ENCODE assay signal across 8 cellular contexts in the genomic region with DNA sequence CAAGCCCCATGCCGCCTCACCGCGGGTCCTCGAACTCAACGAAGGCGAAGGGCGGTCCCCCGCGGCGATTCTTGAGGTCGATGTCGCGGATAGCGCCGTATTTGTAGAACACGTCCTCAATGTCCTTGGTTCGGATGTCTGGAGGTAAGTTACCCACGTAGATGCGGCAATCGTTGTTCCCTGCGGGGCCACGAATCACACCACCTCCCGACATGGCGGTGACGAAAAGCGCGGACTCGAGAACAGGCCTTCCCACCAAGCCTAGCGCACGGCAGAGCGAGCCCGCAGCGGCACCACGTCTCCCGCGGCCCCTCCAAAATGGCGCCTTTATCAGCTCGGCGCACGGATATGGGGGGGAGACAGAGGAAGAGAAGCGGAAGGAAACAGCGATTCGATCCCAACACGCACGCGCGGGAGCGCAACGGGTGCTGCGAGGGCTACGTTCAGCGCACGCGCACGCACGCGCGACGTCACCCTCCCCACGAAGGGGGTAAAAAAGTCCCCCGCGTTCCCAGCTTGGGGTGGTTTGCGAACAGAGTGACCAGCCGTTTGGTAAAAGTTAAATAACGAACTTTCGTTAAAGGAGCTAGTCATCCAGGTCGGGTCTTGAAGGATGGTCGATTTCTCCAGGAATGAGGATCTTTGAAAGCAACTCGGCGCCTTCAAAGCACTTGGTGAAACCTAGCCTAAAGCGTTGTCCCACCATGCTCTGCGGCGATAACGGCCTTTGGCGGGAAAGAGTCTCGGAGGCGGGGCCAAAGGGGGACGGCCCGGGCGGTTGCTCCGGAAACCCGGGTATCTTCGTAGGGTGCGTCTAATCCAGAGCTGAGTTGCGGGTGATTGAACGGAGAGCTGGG. TPM values are rescaled to one million over a fixed set of nuclear protein-coding genes. Genes with fewer than 3 reads are reported as not detected.
A peak's percentile ranks its signal among the peaks of the same experiment; 100 is the strongest.
DNase-seq lines count a peak whose midpoint lies in the region; ATAC-seq and TF ChIP-seq lines count a peak whose summit lies in the region.

A gene with protein sequence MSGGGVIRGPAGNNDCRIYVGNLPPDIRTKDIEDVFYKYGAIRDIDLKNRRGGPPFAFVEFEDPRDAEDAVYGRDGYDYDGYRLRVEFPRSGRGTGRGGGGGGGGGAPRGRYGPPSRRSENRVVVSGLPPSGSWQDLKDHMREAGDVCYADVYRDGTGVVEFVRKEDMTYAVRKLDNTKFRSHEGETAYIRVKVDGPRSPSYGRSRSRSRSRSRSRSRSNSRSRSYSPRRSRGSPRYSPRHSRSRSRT (minus strand): TSS at position 323 of the 857 bp plus-strand sequence. CDS start 109 bp downstream, at position 214.

- H3K4me3 Mint-ChIP-seq in activated CD4-positive, alpha-beta T cell treated with anti-CD3 and anti-CD28 coated beads for 36 hours, result peak within 1 kb of the TSS; percentile 100

- H3K27ac Mint-ChIP-seq in activated CD4-positive, alpha-beta T cell treated with anti-CD3 and anti-CD28 coated beads for 36 hours, result peak within 1 kb of the TSS; percentile 100

- intact Hi-C loops in activated CD4-positive, alpha-beta T cell treated with anti-CD3 and anti-CD28 coated beads for 36 hours (cut with DNase I, micrococcal nuclease), result loop anchor here (1.0 to 5.0 kb wide), 22 partner anchors 8 to 1174 kb away; partner anchors contain the start of genes MRPS23 (in 2 of the 2), VEZF1 (in 2 of the 2), AKAP1 (in 1 of the 2) and C17orf67 (in 1 of the 2)

- CTCF ChIA-PET in activated CD4-positive, alpha-beta T cell treated with anti-CD3 and anti-CD28 coated beads for 36 hours (lab: Charles Lee), result interaction anchor here (0.6 to 15.7 kb wide), 18 partner anchors 9 to 1221 kb away, joined by 3 to 249 read pairs (median 4); partner anchors contain the start of genes MKS1 and MRPS23

- peak; percentile 86 for ATAC-seq in HG03442 (IDR thresholded peaks at IDR 0.05; ENCODE audit: unreplicated experiment)
- ATAC-seq in activated CD4-positive, alpha-beta T cell treated with anti-CD3 and anti-CD28 coated beads for 36 hours, result peak; percentile 90

- no peaks in the 10 kb centered on the region for H3K27me3 Mint-ChIP-seq in activated CD4-positive, alpha-beta T cell treated with anti-CD3 and anti-CD28 coated beads for 36 hours

- H3K9me3 Mint-ChIP-seq in activated CD4-positive, alpha-beta T cell treated with anti-CD3 and anti-CD28 coated beads for 36 hours (ENCODE audit: low read depth), result no peaks in the 10 kb centered on the region

- DNase-seq in Ammon's horn (ENCODE audit: low spot score) (peak; percentile 96), GM19238 (ENCODE audit: insufficient read length, low spot score) (peak; percentile 83), NCI-H524 (lab: John Stamatoyannopoulos, UW) (peak; percentile 98 to 99), choroid plexus epithelial cell (ENCODE audit: low read depth) (peak; percentile 98), kidney tubule cell (ENCODE audit: low spot score) (peak; percentile 97)
- DNase-seq in activated CD4-positive, alpha-beta T cell treated with anti-CD3 and anti-CD28 coated beads for 36 hours, result peak; percentile 99
- peak; percentile 93 to 96 (median 94) for DNase-seq in stimulated activated CD4-positive, alpha-beta T cell treated with anti-CD3 and anti-CD28 coated beads, Interleukin-1b, Interleukin-23, amount 100 ng/mL, for 24 hours (ENCODE audit: low read depth in 4 of 4, low spot score in 1 of 4)

- H3K4me1 Mint-ChIP-seq in activated CD4-positive, alpha-beta T cell treated with anti-CD3 and anti-CD28 coated beads for 36 hours, result peaks cover 35% of the 10 kb centered on the region

- H3K4me3 ChIP-seq in choroid plexus epithelial cell (ENCODE audit: low read depth, low read length), result peak within 1 kb of the TSS; percentile 66

- peaks cover 64% of the 10 kb centered on the region for H3K36me3 Mint-ChIP-seq in activated CD4-positive, alpha-beta T cell treated with anti-CD3 and anti-CD28 coated beads for 36 hours (ENCODE audit: low read depth)

- TF ChIP-seq CTCF in choroid plexus epithelial cell (conservative IDR thresholded peaks at IDR 0.05; ENCODE audit: low read depth, low read length), result no peak

- POLR2A ChIA-PET in activated CD4-positive, alpha-beta T cell treated with anti-CD3 and anti-CD28 coated beads for 36 hours (lab: Charles Lee), result interaction anchor here (0.6 to 3.1 kb wide), 27 partner anchors 8 to 692 kb away, joined by 3 to 22 read pairs (median 4); partner anchors contain the start of genes CUEDC1, DYNLL2, MRPS23 and SUPT4H1

RNA-seq across cellular contexts. Expression of the gene that starts here (rescaled TPM):
- 100 to 1,000 TPM; 271 to 368 TPM for total RNA-seq in activated CD4-positive, alpha-beta T cell treated with anti-CD3 and anti-CD28 coated beads for 36 hours

Comparison
In these comparisons a context has a peak if more than half of its experiments do, and no peak if none do; other contexts are left out.
1. Peak in every context shown above with its lines: DNase-seq, ATAC-seq and H3K4me3 ChIP-seq.